34 cellular contexts compared by ENCODE assay signal in genomic region chr6:141139461-141139860, GRCh38.
"Had no signal": no experiment of that assay in that cellular context is flagged by ENCODE, and none has a peak within 500 bp of the region (broad histone marks: within the 10 kb centered on the region; RNA-seq: fewer than 3 reads in every experiment).

No MANE protein-coding gene starts in this region.

- H3K4me3 ChIP-seq: adrenal gland, ascending aorta, body of pancreas, breast epithelium, cardiac muscle cell had no signal

- H3K9me3 ChIP-seq: adrenal gland, ascending aorta, body of pancreas, breast epithelium had no signal

- DNase-seq: activated effector memory CD4-positive, alpha-beta T cell treated with anti-CD3 and anti-CD28 coated beads, Interleukin-2, amount 50 U/mL, for 16 hours; activated effector memory CD4-positive, alpha-beta T cell treated with Interleukin-2 at 50 U/mL for 16 hours; activated gamma-delta T cell; activated gamma-delta T cell treated with Interleukin-2 at 50 U/mL for 16 hours; activated naive CD4-positive, alpha-beta T cell; activated naive CD4-positive, alpha-beta T cell treated with anti-CD3 and anti-CD28 coated beads for 36 hours; activated naive CD4-positive, alpha-beta T cell treated with anti-CD3 and anti-CD28 coated beads, Interleukin-2, amount 10 ng/mL, durations not matched to agents 7 days and 5 days; activated naive CD4-positive, alpha-beta T cell treated with anti-CD3 and anti-CD28 coated beads, Interleukin-2, amount 50 U/mL, for 16 hours; activated naive CD4-positive, alpha-beta T cell treated with Interleukin-2 at 50 U/mL for 16 hours; activated naive CD8-positive, alpha-beta T cell treated with anti-CD3 and anti-CD28 coated beads for 36 hours; activated naive CD8-positive, alpha-beta T cell treated with anti-CD3 and anti-CD28 coated beads, Interleukin-2, amount 10 ng/mL, durations not matched to agents 7 days and 5 days; activated naive CD8-positive, alpha-beta T cell treated with anti-CD3 and anti-CD28 coated beads, Interleukin-2, amount 50 U/mL, for 24 hours; activated T-cell treated with anti-CD3 and anti-CD28 coated beads, Interleukin-2, amount 50 U/mL, for 1 hour; activated T-cell treated with anti-CD3 and anti-CD28 coated beads, Interleukin-2, amount 50 U/mL, for 24 hours; activated T-cell treated with anti-CD3 and anti-CD28 coated beads, Interleukin-2, amount 50 U/mL, for 4 hours; activated T-cell treated with anti-CD3 and anti-CD28 coated beads, Interleukin-2, amount 50 U/mL, for 48 hours; activated T-cell treated with anti-CD3 and anti-CD28 coated beads, Interleukin-2, amount 50 U/mL, for 72 hours; adrenal gland; amniotic stem cell; amygdala; anterior cingulate cortex; aorta; body of pancreas; brain microvascular endothelial cell; caudate nucleus; central memory CD4-positive, alpha-beta T cell; cerebellar nuclear complex had no signal

- H3K36me3 ChIP-seq: adrenal gland, ascending aorta, brain microvascular endothelial cell, breast epithelium, cardiac muscle cell had no signal

- ATAC-seq: activated naive CD4-positive, alpha-beta T cell treated with anti-CD3 and anti-CD28 coated beads, Interleukin-2, amount 50 U/mL, for 72 hours; activated naive CD8-positive, alpha-beta T cell treated with anti-CD3 and anti-CD28 coated beads, Interleukin-2, amount 50 U/mL, for 24 hours; activated T-cell treated with anti-CD3 and anti-CD28 coated beads, Interleukin-2, amount 50 U/mL, for 4 hours; activated T-cell treated with anti-CD3 and anti-CD28 coated beads, Interleukin-2, amount 50 U/mL, for 72 hours; activated T-helper 17 cell treated with anti-CD3 and anti-CD28 coated beads, Interleukin-2, amount 50 U/mL, for 72 hours; body of pancreas had no signal

- H3K27ac ChIP-seq: adrenal gland, ascending aorta, body of pancreas, brain microvascular endothelial cell, breast epithelium, cardiac muscle cell had no signal

- FAIRE-seq: astrocyte, bronchial epithelial cell had no signal

- H3K27me3 ChIP-seq: adrenal gland, ascending aorta, body of pancreas, brain microvascular endothelial cell, breast epithelium, cardiac muscle cell had no signal

- H3K4me1 ChIP-seq: adrenal gland, body of pancreas, breast epithelium had no signal
